19 cellular contexts compared by ENCODE assay signal in the genomic region with DNA sequence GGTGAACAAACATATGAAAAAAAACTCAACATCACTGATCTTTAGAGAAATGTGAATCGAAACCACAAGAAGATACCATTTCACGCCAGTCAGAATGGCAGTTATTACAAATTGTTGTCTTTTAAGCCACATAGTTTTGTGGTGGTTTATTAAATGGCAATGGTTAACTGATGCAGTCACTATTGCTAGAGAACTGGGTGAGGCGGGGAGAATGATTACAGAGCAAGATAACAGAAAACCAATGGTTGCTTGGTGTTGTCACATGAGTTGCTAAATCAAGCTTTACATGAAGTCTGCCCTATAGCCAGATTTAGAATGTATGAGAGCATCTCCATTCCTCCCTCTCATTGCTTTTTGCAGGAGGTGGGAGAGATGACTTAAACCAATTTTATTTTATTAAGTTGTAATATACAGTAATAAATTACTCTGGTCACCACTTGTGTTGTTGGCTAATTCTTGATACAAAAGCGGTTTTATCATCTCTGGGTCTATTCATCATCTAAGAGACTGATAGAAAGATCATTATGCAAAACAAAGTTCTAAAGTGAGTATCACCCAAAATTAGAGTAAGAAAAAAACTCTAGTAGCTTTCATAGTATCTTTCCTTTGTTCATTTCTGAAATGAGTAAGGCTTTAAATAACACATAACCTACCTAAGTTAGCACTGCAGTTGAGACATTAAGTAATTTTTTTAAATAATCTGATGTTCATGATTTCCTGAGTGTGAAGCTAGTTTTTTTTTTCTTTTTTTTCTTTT.
A peak's percentile ranks its signal among the peaks of the same experiment; 100 is the strongest.
DNase-seq lines count a peak whose midpoint lies in the region; ATAC-seq and TF ChIP-seq lines count a peak whose summit lies in the region.
"Had no signal": no experiment of that assay in that cellular context is flagged by ENCODE, and none has a peak within 500 bp of the region (broad histone marks: within the 10 kb centered on the region; RNA-seq: fewer than 3 reads in every experiment).

No MANE protein-coding gene starts in this region.

- peaks cover 7% of the 10 kb centered on the region for H3K9me3 Mint-ChIP-seq in activated CD4-positive, alpha-beta T cell treated with anti-CD3 and anti-CD28 coated beads for 36 hours (ENCODE audit: low read depth)
- H3K9me3 Mint-ChIP-seq: activated CD4-positive, alpha-beta T cell treated with anti-CD3 and anti-CD28 coated beads, Interleukin-2, amount 10 ng/mL, durations not matched to agents 24 days and 14 days; GM23338 had no signal

- H3K4me1 Mint-ChIP-seq in activated CD4-positive, alpha-beta T cell treated with anti-CD3 and anti-CD28 coated beads for 36 hours, result no peaks in the 10 kb centered on the region
- H3K4me1 Mint-ChIP-seq: activated CD4-positive, alpha-beta T cell treated with anti-CD3 and anti-CD28 coated beads, Interleukin-2, amount 10 ng/mL, durations not matched to agents 24 days and 14 days; naive B cell had no signal

- no peak for TF ChIP-seq CTCF in spleen (IDR thresholded peaks at IDR 0.05 in 8 of 11, conservative IDR thresholded peaks at IDR 0.05 in 3 of 11)

- H3K4me1 ChIP-seq in spleen, result no peaks in the 10 kb centered on the region
- H3K4me1 ChIP-seq: parathyroid adenoma had no signal

- no peak overlapping the region for H3K4me3 Mint-ChIP-seq in activated CD4-positive, alpha-beta T cell treated with anti-CD3 and anti-CD28 coated beads for 36 hours
- H3K4me3 Mint-ChIP-seq: activated CD4-positive, alpha-beta T cell treated with anti-CD3 and anti-CD28 coated beads, Interleukin-2, amount 10 ng/mL, durations not matched to agents 24 days and 14 days; endodermal cell; GM23338; naive B cell had no signal

- no peaks in the 10 kb centered on the region for H3K36me3 ChIP-seq in spleen

- WGBS in spleen, 5 donors, result 83 to 90% (median 86%) methylated on average over 4 of the region's 4 CpGs

- no peaks in the 10 kb centered on the region for H3K27me3 ChIP-seq in spleen (replicated peaks in 1 of 7)

- no peak overlapping the region for H3K4me3 ChIP-seq in spleen
- H3K4me3 ChIP-seq: GM23338, lung had no signal

- CTCF ChIA-PET in activated CD4-positive, alpha-beta T cell treated with anti-CD3 and anti-CD28 coated beads for 36 hours (lab: Charles Lee), result no interaction called here

- H3K9me3 ChIP-seq in spleen, result peaks cover 0 to 4% (median 0%) of the 10 kb centered on the region in 8 donors

- POLR2A ChIA-PET in activated CD4-positive, alpha-beta T cell treated with anti-CD3 and anti-CD28 coated beads for 36 hours (lab: Charles Lee), result no interaction called here

- no peaks in the 10 kb centered on the region for H3K27me3 Mint-ChIP-seq in activated CD4-positive, alpha-beta T cell treated with anti-CD3 and anti-CD28 coated beads for 36 hours
- H3K27me3 Mint-ChIP-seq: activated CD4-positive, alpha-beta T cell treated with anti-CD3 and anti-CD28 coated beads, Interleukin-2, amount 10 ng/mL, durations not matched to agents 24 days and 14 days; naive B cell had no signal

- H3K36me3 Mint-ChIP-seq in activated CD4-positive, alpha-beta T cell treated with anti-CD3 and anti-CD28 coated beads for 36 hours (ENCODE audit: low read depth), result no peaks in the 10 kb centered on the region
- H3K36me3 Mint-ChIP-seq: naive B cell had no signal

- DNase-seq in kidney tubule cell (ENCODE audit: low spot score) (peak; percentile 9), spleen (no peak), AG08395 (ENCODE audit: low spot score) (no peak)
- no peak for DNase-seq in activated CD4-positive, alpha-beta T cell treated with anti-CD3 and anti-CD28 coated beads for 36 hours
- DNase-seq: activated CD4-positive, alpha-beta T cell treated with anti-CD3 and anti-CD28 coated beads, Interleukin-2, amount 10 ng/mL, durations not matched to agents 24 days and 14 days; activated CD8-positive, alpha-beta memory T cell treated with anti-CD3 and anti-CD28 coated beads, Interleukin-2, amount 50 U/mL, for 4 hours; endodermal cell; naive B cell; NCI-H1417; NCI-H2171 treated with DMSO at 0.1 percent for 48 hours; NCI-H82; stimulated activated CD4-positive, alpha-beta T cell treated with anti-CD3 and anti-CD28 coated beads, Interleukin-2, amount 100 ng/mL, for 48 hours; substantia nigra had no signal

- ATAC-seq in GM19023 (IDR thresholded peaks at IDR 0.05; ENCODE audit: unreplicated experiment) (peak; percentile 67), HG02610 (IDR thresholded peaks at IDR 0.05; ENCODE audit: unreplicated experiment) (peak; percentile 44), HG03175 (IDR thresholded peaks at IDR 0.05; ENCODE audit: unreplicated experiment) (peak; percentile 55)
- ATAC-seq in activated CD4-positive, alpha-beta T cell treated with anti-CD3 and anti-CD28 coated beads for 36 hours, result no peak
- ATAC-seq: GM23338 had no signal

- no peak overlapping the region for H3K27ac ChIP-seq in spleen
- H3K27ac ChIP-seq: parathyroid adenoma had no signal

- TF ChIP-seq POLR2A in spleen (IDR thresholded peaks at IDR 0.05), result no peak

- intact Hi-C loops in spleen (cut with DNase I; ENCODE audit: low total_unique reads), result no loop called here
- intact Hi-C loops in activated CD4-positive, alpha-beta T cell treated with anti-CD3 and anti-CD28 coated beads for 36 hours (cut with DNase I, micrococcal nuclease), result no loop called here

- no peak overlapping the region for H3K27ac Mint-ChIP-seq in activated CD4-positive, alpha-beta T cell treated with anti-CD3 and anti-CD28 coated beads for 36 hours
- H3K27ac Mint-ChIP-seq: activated CD4-positive, alpha-beta T cell treated with anti-CD3 and anti-CD28 coated beads, Interleukin-2, amount 10 ng/mL, durations not matched to agents 24 days and 14 days; endodermal cell; GM23338; naive B cell had no signal
